In genomic region chr2:106159867-106160785, GRCh38 we compare ENCODE assay signal across 8 cellular contexts. TPM values are rescaled to one million over a fixed set of nuclear protein-coding genes. Genes with fewer than 3 reads are reported as not detected.
DNase-seq lines count a peak whose midpoint lies in the region; ATAC-seq and TF ChIP-seq lines count a peak whose summit lies in the region.

No MANE protein-coding gene starts in this region.

- H3K27me3 ChIP-seq in DND-41 (ENCODE audit: insufficient read depth, low read length, poor library complexity) = no peaks in the 10 kb centered on the region
- H3K27me3 ChIP-seq in naive thymus-derived CD4-positive, alpha-beta T cell (ENCODE audit: control insufficient read depth in 2 of 2, insufficient read depth in 2 of 2, low read length in 2 of 2) = no peaks in the 10 kb centered on the region

- H3K79me2 ChIP-seq in DND-41 (ENCODE audit: insufficient read depth, low read length) = peaks cover 68% of the 10 kb centered on the region

- H2AFZ ChIP-seq in DND-41 (ENCODE audit: low read depth, low read length) = peak overlapping the region; percentile 51

- peak overlapping the region; percentile 69 for H3K9ac ChIP-seq in DND-41 (ENCODE audit: low read depth, low read length)

- intact Hi-C loops in naive thymus-derived CD4-positive, alpha-beta T cell (cut with micrococcal nuclease) = loop anchor here (1.0 to 5.0 kb wide), 7 partner anchors 33 to 583 kb away; partner anchors contain the start of gene UXS1 (in 2 of the 2)

- peaks cover 68% of the 10 kb centered on the region for H3K4me1 ChIP-seq in DND-41 (ENCODE audit: insufficient read depth, low read length)
- peaks cover 43 to 78% of the 10 kb centered on the region in 2 donors for H3K4me1 ChIP-seq in naive thymus-derived CD4-positive, alpha-beta T cell (ENCODE audit: control insufficient read depth in 2 of 2, insufficient read depth in 2 of 2, low read length in 2 of 2)

- peaks cover 13% of the 10 kb centered on the region for H3K9me3 ChIP-seq in DND-41 (ENCODE audit: insufficient read depth, low read length, severe bottlenecking)
- no peaks in the 10 kb centered on the region for H3K9me3 ChIP-seq in naive thymus-derived CD4-positive, alpha-beta T cell (ENCODE audit: control insufficient read depth in 2 of 3, low read length in 3 of 3)

- H3K27ac Mint-ChIP-seq in naive thymus-derived CD4-positive, alpha-beta T cell = peak overlapping the region; percentile 95 to 99 (median 98)

- POLR2A ChIA-PET in naive thymus-derived CD4-positive, alpha-beta T cell (lab: Charles Lee) = interaction anchor here (0.7 to 7.6 kb wide), 27 partner anchors 9 to 421 kb away, joined by 3 to 104 read pairs (median 5); partner anchors contain the start of gene UXS1

- H4K20me1 ChIP-seq in DND-41 (ENCODE audit: insufficient read depth, low read length) = no peaks in the 10 kb centered on the region

- TF ChIP-seq CTCF in DND-41 (IDR thresholded peaks at IDR 0.05; ENCODE audit: borderline replicate concordance, extremely low read depth, low read length, poor library complexity, severe bottlenecking) = peak; percentile 47

- H3K36me3 ChIP-seq in DND-41 (ENCODE audit: insufficient read depth, low read length) = peaks cover 72% of the 10 kb centered on the region
- peaks cover 0 to 10% (median 6%) of the 10 kb centered on the region in 3 experiments for H3K36me3 ChIP-seq in naive thymus-derived CD4-positive, alpha-beta T cell (ENCODE audit: control insufficient read depth in 2 of 3, insufficient read depth in 3 of 3, low read length in 3 of 3)

- peak overlapping the region; percentile 68 for H3K4me2 ChIP-seq in DND-41 (ENCODE audit: insufficient read depth, low read length)

- peaks cover 0 to 63% (median 29%) of the 10 kb centered on the region in 5 donors for H3K36me3 Mint-ChIP-seq in naive thymus-derived CD4-positive, alpha-beta T cell

- peak; percentile 70 for ATAC-seq in DND-41 (ENCODE audit: insufficient read depth, low read depth)
- ATAC-seq in HG03108 (IDR thresholded peaks at IDR 0.05; ENCODE audit: unreplicated experiment) = peak; percentile 38
- ATAC-seq in naive thymus-derived CD4-positive, alpha-beta T cell = peak; percentile 73

- peak overlapping the region; percentile 96 for H3K27ac ChIP-seq in DND-41 (ENCODE audit: low read length)
- H3K27ac ChIP-seq in naive thymus-derived CD4-positive, alpha-beta T cell (ENCODE audit: low read depth, low read length) = peak overlapping the region; percentile 81

- H3K4me1 Mint-ChIP-seq in naive thymus-derived CD4-positive, alpha-beta T cell = peaks cover 44 to 100% (median 97%) of the 10 kb centered on the region in 7 donors

- peak overlapping the region; percentile 17 to 54; a peak in 3 of 4 replicates for H3K4me3 ChIP-seq in DND-41 (ENCODE audit: low read depth in 1 of 2, low read length in 2 of 2)
- peak overlapping the region; percentile 77 for H3K4me3 ChIP-seq in naive thymus-derived CD4-positive, alpha-beta T cell (ENCODE audit: low read length)

- H3K27me3 Mint-ChIP-seq in naive thymus-derived CD4-positive, alpha-beta T cell = no peaks in the 10 kb centered on the region

- peaks cover 0 to 12% (median 0%) of the 10 kb centered on the region in 11 donors for H3K9me3 Mint-ChIP-seq in naive thymus-derived CD4-positive, alpha-beta T cell

- DNase-seq in DND-41 (peak; percentile 66), NCI-H446 (lab: John Stamatoyannopoulos, UW) (no peak), NCI-H2029 (lab: John Stamatoyannopoulos, UW) (no peak), NCI-H1092 treated with DMSO at 0.1 percent for 48 hours (lab: John Stamatoyannopoulos, UW) (no peak), mucosa of gallbladder (ENCODE audit: low spot score) (no peak)
- DNase-seq in activated CD8-positive, alpha-beta memory T cell treated with anti-CD3 and anti-CD28 coated beads for 48 hours (ENCODE audit: low read depth in 2 of 3, low spot score in 2 of 3) = peak in 2 of 3 experiments; percentile 31 to 45
- DNase-seq in naive thymus-derived CD4-positive, alpha-beta T cell = peak; percentile 9 to 75 (median 61)

- CTCF ChIA-PET in naive thymus-derived CD4-positive, alpha-beta T cell (lab: Charles Lee) = interaction anchor here (0.7 to 2.4 kb wide), 14 partner anchors 10 to 583 kb away, joined by 3 to 9 read pairs (median 4); partner anchors contain the start of gene UXS1

- peak overlapping the region; percentile 87 to 98 (median 95) for H3K4me3 Mint-ChIP-seq in naive thymus-derived CD4-positive, alpha-beta T cell

RNA-seq across cellular contexts. Expression of gene UXS1, which starts 34.0 kb away (rescaled TPM):
- total RNA-seq in naive thymus-derived CD4-positive, alpha-beta T cell = 100 to 1,000 TPM in 2 of 5 experiments, 10 to 100 TPM in 3; 52.3 to 185 (median 93.3) TPM
- 100 to 1,000 TPM in 1 of 2 donors, 10 to 100 TPM in 1; 74.2 to 108 TPM for polyA plus RNA-seq in naive thymus-derived CD4-positive, alpha-beta T cell
- 45.8 TPM for total RNA-seq in mucosa of gallbladder

Comparison
In these comparisons a context has a peak if more than half of its experiments do, and no peak if none do; other contexts are left out.
1. DNase-seq: peak in DND-41 (single experiment), activated CD8-positive, alpha-beta memory T cell treated with anti-CD3 and anti-CD28 coated beads for 48 hours (2 of 3) and naive thymus-derived CD4-positive, alpha-beta T cell (9 of 9); none in NCI-H446 (0 of 2), NCI-H2029 (single experiment), NCI-H1092 treated with DMSO at 0.1 percent for 48 hours (single experiment) and mucosa of gallbladder (single experiment).
2. Peak in every context shown above with its lines, with median percentiles within 50 percentile points of each other: ATAC-seq.